Comparison of ENCODE assay signal across 8 cellular contexts in genomic region chr22:29479417-29480261, GRCh38. TPM values are rescaled to one million over a fixed set of nuclear protein-coding genes. Genes with fewer than 3 reads are reported as not detected.
DNase-seq lines count a peak whose midpoint lies in the region; ATAC-seq and TF ChIP-seq lines count a peak whose summit lies in the region.

A gene with protein sequence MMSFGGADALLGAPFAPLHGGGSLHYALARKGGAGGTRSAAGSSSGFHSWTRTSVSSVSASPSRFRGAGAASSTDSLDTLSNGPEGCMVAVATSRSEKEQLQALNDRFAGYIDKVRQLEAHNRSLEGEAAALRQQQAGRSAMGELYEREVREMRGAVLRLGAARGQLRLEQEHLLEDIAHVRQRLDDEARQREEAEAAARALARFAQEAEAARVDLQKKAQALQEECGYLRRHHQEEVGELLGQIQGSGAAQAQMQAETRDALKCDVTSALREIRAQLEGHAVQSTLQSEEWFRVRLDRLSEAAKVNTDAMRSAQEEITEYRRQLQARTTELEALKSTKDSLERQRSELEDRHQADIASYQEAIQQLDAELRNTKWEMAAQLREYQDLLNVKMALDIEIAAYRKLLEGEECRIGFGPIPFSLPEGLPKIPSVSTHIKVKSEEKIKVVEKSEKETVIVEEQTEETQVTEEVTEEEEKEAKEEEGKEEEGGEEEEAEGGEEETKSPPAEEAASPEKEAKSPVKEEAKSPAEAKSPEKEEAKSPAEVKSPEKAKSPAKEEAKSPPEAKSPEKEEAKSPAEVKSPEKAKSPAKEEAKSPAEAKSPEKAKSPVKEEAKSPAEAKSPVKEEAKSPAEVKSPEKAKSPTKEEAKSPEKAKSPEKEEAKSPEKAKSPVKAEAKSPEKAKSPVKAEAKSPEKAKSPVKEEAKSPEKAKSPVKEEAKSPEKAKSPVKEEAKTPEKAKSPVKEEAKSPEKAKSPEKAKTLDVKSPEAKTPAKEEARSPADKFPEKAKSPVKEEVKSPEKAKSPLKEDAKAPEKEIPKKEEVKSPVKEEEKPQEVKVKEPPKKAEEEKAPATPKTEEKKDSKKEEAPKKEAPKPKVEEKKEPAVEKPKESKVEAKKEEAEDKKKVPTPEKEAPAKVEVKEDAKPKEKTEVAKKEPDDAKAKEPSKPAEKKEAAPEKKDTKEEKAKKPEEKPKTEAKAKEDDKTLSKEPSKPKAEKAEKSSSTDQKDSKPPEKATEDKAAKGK (plus strand): TSS chr22:29480218. CDS start chr22:29480263, 45 bp downstream.

- H3K9me3 ChIP-seq in breast epithelium (no peaks in the 10 kb centered on the region), tibial nerve (no peaks in the 10 kb centered on the region)

- DNase-seq in breast epithelium (ENCODE audit: low spot score in 2 of 2) = no peak
- DNase-seq in MCF 10A (ENCODE audit: unreplicated experiment) = no peak
- DNase-seq in activated CD4-positive, alpha-beta memory T cell treated with anti-CD3 and anti-CD28 coated beads for 36 hours = no peak
- peak; percentile 45 for DNase-seq in iPS-NIHi7 (ENCODE audit: extremely low spot score)
- DNase-seq in tibial nerve (ENCODE audit: low spot score in 2 of 2) = no peak
- DNase-seq in pons (ENCODE audit: low spot score) = no peak
- DNase-seq in glomerular visceral epithelial cell (ENCODE audit: extremely low spot score) = no peak

- no peaks in the 10 kb centered on the region for H3K36me3 Mint-ChIP-seq in MCF 10A (ENCODE audit: insufficient read depth, unreplicated experiment)
- no peaks in the 10 kb centered on the region for H3K36me3 Mint-ChIP-seq in activated CD4-positive, alpha-beta memory T cell treated with anti-CD3 and anti-CD28 coated beads for 36 hours

- TF ChIP-seq CTCF in breast epithelium (IDR thresholded peaks at IDR 0.05) (no peak), MCF 10A (IDR thresholded peaks at IDR 0.05; ENCODE audit: unreplicated experiment) (no peak), tibial nerve (IDR thresholded peaks at IDR 0.05) (no peak)

- no peaks in the 10 kb centered on the region for H3K9me3 Mint-ChIP-seq in MCF 10A (ENCODE audit: unreplicated experiment)
- no peaks in the 10 kb centered on the region for H3K9me3 Mint-ChIP-seq in activated CD4-positive, alpha-beta memory T cell treated with anti-CD3 and anti-CD28 coated beads for 36 hours

- WGBS in tibial nerve, 2 donors = 5 to 6% methylated on average over 36 to 41 of the region's 48 CpGs

- H3K4me1 Mint-ChIP-seq in MCF 10A (ENCODE audit: insufficient read depth, unreplicated experiment) = peaks cover 6% of the 10 kb centered on the region
- H3K4me1 Mint-ChIP-seq in activated CD4-positive, alpha-beta memory T cell treated with anti-CD3 and anti-CD28 coated beads for 36 hours (ENCODE audit: low read depth) = peaks cover 13% of the 10 kb centered on the region

- H3K27ac ChIP-seq in breast epithelium (no peak within 1 kb of the TSS), tibial nerve (no peak within 1 kb of the TSS)

- no peak for TF ChIP-seq EP300 in tibial nerve (IDR thresholded peaks at IDR 0.05)

- BruUV-seq in MCF 10A (replicated peaks; lab: Mats Ljungman, UMichigan) = no TSS peak

- no peak within 1 kb of the TSS for H3K4me3 Mint-ChIP-seq in MCF 10A (ENCODE audit: unreplicated experiment)
- H3K4me3 Mint-ChIP-seq in activated CD4-positive, alpha-beta memory T cell treated with anti-CD3 and anti-CD28 coated beads for 36 hours = peak within 1 kb of the TSS; percentile 56

- no peaks in the 10 kb centered on the region for H3K36me3 ChIP-seq in breast epithelium
- peaks cover 0 to 4% (median 0%) of the 10 kb centered on the region in 3 donors for H3K36me3 ChIP-seq in tibial nerve

- H3K27me3 Mint-ChIP-seq in MCF 10A (ENCODE audit: insufficient read depth, unreplicated experiment) = peaks cover 52% of the 10 kb centered on the region
- peaks cover 42% of the 10 kb centered on the region for H3K27me3 Mint-ChIP-seq in activated CD4-positive, alpha-beta memory T cell treated with anti-CD3 and anti-CD28 coated beads for 36 hours

- CTCF ChIA-PET in MCF 10A (lab: Yijun Ruan, JAX) = interaction anchor here (0.6 kb wide), 1 partner anchor 56 kb away, joined by 3 read pairs; no protein-coding TSS in a partner anchor
- CTCF ChIA-PET in activated CD4-positive, alpha-beta memory T cell treated with anti-CD3 and anti-CD28 coated beads for 36 hours (lab: Charles Lee) = interaction anchor here (0.6 to 1.2 kb wide), 2 partner anchors 11 to 197 kb away, joined by 3 to 5 read pairs; no protein-coding TSS in a partner anchor

- H3K27ac Mint-ChIP-seq in MCF 10A (ENCODE audit: low read depth, unreplicated experiment) = no peak within 1 kb of the TSS
- no peak within 1 kb of the TSS for H3K27ac Mint-ChIP-seq in activated CD4-positive, alpha-beta memory T cell treated with anti-CD3 and anti-CD28 coated beads for 36 hours

- TF ChIP-seq POLR2A in breast epithelium (IDR thresholded peaks at IDR 0.05) = no peak
- no peak for TF ChIP-seq POLR2A in tibial nerve (IDR thresholded peaks at IDR 0.05)

- intact Hi-C loops in breast epithelium (cut with DNase I; ENCODE audit: low total_unique reads) = no loop called here
- intact Hi-C loops in MCF 10A (cut with micrococcal nuclease) = no loop called here
- intact Hi-C loops in activated CD4-positive, alpha-beta memory T cell treated with anti-CD3 and anti-CD28 coated beads for 36 hours (cut with micrococcal nuclease) = no loop called here

- H3K4me3 ChIP-seq in breast epithelium (peak within 1 kb of the TSS; percentile 10 to 56 (median 38)), tibial nerve (peak within 1 kb of the TSS in 3 of 4 donors; percentile 9 to 44 (median 21))

- no peak for ATAC-seq in HG03520 (IDR thresholded peaks at IDR 0.05; ENCODE audit: unreplicated experiment)

- POLR2A ChIA-PET in MCF 10A (lab: Yijun Ruan, JAX) = no interaction called here
- POLR2A ChIA-PET in activated CD4-positive, alpha-beta memory T cell treated with anti-CD3 and anti-CD28 coated beads for 36 hours (lab: Charles Lee) = no interaction called here

- H3K4me1 ChIP-seq in breast epithelium (peaks cover 0 to 6% of the 10 kb centered on the region in 2 donors), tibial nerve (peaks cover 0 to 45% (median 7%) of the 10 kb centered on the region in 4 donors)

- peaks cover 12 to 42% of the 10 kb centered on the region in 2 donors for H3K27me3 ChIP-seq in breast epithelium
- H3K27me3 ChIP-seq in tibial nerve = peaks cover 4 to 85% of the 10 kb centered on the region in 2 donors

RNA-seq across cellular contexts. Expression of the gene that starts here (rescaled TPM):
- total RNA-seq in breast epithelium (under 1 TPM; 0.29 to 0.33 (median 0.32) TPM), MCF 10A (2022) (not detected in 2 replicates), tibial nerve (1 to 10 TPM in 1 of 4 donors, under 1 TPM in 2, not detected in 1; 0.30 to 1.0 (median 0.78) TPM)
- total RNA-seq in activated CD4-positive, alpha-beta memory T cell treated with anti-CD3 and anti-CD28 coated beads for 36 hours = 1 to 10 TPM; 4.1 to 4.4 TPM
